ENCODE assay signal across 8 cellular contexts in the genomic region with DNA sequence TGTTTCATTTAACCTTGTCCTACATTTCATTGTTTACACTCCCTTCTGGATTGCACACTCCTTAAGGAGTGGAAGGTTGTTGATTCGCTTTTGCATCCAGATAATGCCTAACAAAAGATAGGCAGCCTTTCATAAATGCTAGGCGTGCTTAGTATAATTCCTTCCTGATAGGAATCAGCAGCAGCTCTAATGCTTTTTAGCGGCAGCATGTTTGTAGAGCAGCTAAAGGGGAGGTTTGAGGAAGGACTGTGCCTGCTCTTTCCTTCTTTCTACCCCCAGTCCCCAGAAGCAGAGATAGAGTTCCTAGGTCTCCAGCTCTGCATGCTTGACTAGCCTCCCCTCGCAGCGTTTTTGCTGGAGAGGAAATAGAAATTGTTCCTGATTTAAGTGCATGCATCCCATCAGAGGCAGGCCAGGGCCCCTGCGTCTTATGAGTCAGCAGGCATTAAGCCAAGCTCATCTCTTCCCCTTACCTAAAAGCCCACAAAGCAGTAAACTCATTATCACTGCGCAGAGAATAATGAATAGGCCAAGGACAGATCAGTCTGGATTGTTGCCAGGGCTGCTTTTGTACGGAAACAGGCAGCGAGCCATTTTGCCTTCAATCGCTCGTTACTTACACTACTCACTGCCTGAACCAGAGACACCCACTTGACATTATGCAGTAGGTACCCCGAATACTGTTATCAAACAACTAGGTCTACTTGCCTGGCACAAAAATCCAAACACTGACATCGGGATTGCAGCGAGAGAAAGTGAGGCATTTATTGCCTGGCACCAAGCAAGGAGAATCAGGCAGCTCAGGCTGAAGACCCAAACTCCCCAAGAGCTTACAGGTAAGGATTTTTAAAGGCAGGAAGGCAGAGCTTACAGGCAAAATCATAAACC. TPM values are rescaled to one million over a fixed set of nuclear protein-coding genes. Genes with fewer than 3 reads are reported as not detected.
DNase-seq lines count a peak whose midpoint lies in the region; ATAC-seq and TF ChIP-seq lines count a peak whose summit lies in the region.

No MANE protein-coding gene starts in this region.

- DNase-seq in DMS153 treated with DMSO at 0.1 percent for 48 hours (lab: John Stamatoyannopoulos, UW; ENCODE audit: unreplicated experiment) = peak; percentile 96
- DNase-seq in NCI-H146 (lab: John Stamatoyannopoulos, UW) = peak; percentile 79
- DNase-seq in T-helper 17 cell = no peak
- DNase-seq in right cardiac atrium = peak in 2 of 3 donors; percentile 24 to 62
- DNase-seq in testis = peak; percentile 81

- peaks cover 22% of the 10 kb centered on the region for H3K27me3 Mint-ChIP-seq in T-helper 17 cell

- H3K4me3 Mint-ChIP-seq in T-helper 17 cell = no peak overlapping the region

- H3K4me1 ChIP-seq in right cardiac atrium (ENCODE audit: control insufficient read depth, insufficient read depth, low read length) (peaks cover 2% of the 10 kb centered on the region), testis (peaks cover 49% of the 10 kb centered on the region)

- peaks cover 6% of the 10 kb centered on the region for H3K36me3 Mint-ChIP-seq in T-helper 17 cell (ENCODE audit: low read depth)

- peaks cover 9% of the 10 kb centered on the region for H3K4me1 Mint-ChIP-seq in T-helper 17 cell

- H3K27ac ChIP-seq in right cardiac atrium (ENCODE audit: low read length) = no peak overlapping the region
- H3K27ac ChIP-seq in testis = peak overlapping the region; percentile 39 to 73

- ATAC-seq in T-helper 17 cell (no peak), right cardiac atrium (peak; percentile 56 to 71), GM18907 (IDR thresholded peaks at IDR 0.05; ENCODE audit: unreplicated experiment) (no peak), GM18498 (IDR thresholded peaks at IDR 0.05; ENCODE audit: unreplicated experiment) (no peak), HG02642 (IDR thresholded peaks at IDR 0.05; ENCODE audit: poor library complexity, unreplicated experiment) (no peak)

- intact Hi-C loops in right cardiac atrium (cut with DNase I) = no loop called here
- intact Hi-C loops in testis (cut with DNase I; ENCODE audit: low total_unique reads) = no loop called here

- peak overlapping the region; percentile 41 for H3K27ac Mint-ChIP-seq in T-helper 17 cell

- no peaks in the 10 kb centered on the region for H3K36me3 ChIP-seq in testis (ENCODE audit: low read depth, missing control alignments)

- no peaks in the 10 kb centered on the region for H3K27me3 ChIP-seq in right cardiac atrium (ENCODE audit: control insufficient read depth, insufficient read depth)
- no peaks in the 10 kb centered on the region for H3K27me3 ChIP-seq in testis

- no peak for TF ChIP-seq CTCF in testis (IDR thresholded peaks at IDR 0.05)

- no peak overlapping the region for H3K4me3 ChIP-seq in right cardiac atrium (ENCODE audit: low read length)
- H3K4me3 ChIP-seq in testis = no peak overlapping the region

- WGBS in right cardiac atrium = 14% methylated on average over 14 of the region's 14 CpGs
- WGBS in testis, 2 donors = 19 to 22% methylated on average over 11 to 14 of the region's 14 CpGs

- no peak for TF ChIP-seq POLR2A in testis (IDR thresholded peaks at IDR 0.05)

- no peaks in the 10 kb centered on the region for H3K9me3 ChIP-seq in T-helper 17 cell (ENCODE audit: control insufficient read depth, low read length, poor library complexity, severe bottlenecking)
- no peaks in the 10 kb centered on the region for H3K9me3 ChIP-seq in right cardiac atrium (ENCODE audit: control insufficient read depth, low read length)
- no peaks in the 10 kb centered on the region for H3K9me3 ChIP-seq in testis

RNA-seq across cellular contexts. Expression of gene TBPL2, which starts 14.1 kb away (rescaled TPM):
- total RNA-seq in T-helper 17 cell (not detected), right cardiac atrium (not detected), testis (under 1 TPM in 1 of 2 donors, not detected in 1; 0.39 TPM)
- polyA plus RNA-seq in right cardiac atrium (not detected), testis (ENCODE audit: insufficient read depth, low read depth, low replicate concordance) (not detected)

RNA-seq across cellular contexts. Expression of gene ATG14, which starts 42.9 kb away (rescaled TPM):
- total RNA-seq in T-helper 17 cell (10 to 100 TPM; 16.3 to 21.7 TPM), right cardiac atrium (10 to 100 TPM in 3 of 4 donors, 1 to 10 TPM in 1; 8.0 to 12.9 (median 10.9) TPM), testis (10 to 100 TPM; 23.5 to 28.4 TPM)
- polyA plus RNA-seq in right cardiac atrium (6.7 TPM), testis (ENCODE audit: insufficient read depth, low read depth, low replicate concordance) (18.0 TPM)

Comparison
In these comparisons a context has a peak if more than half of its experiments do, and no peak if none do; other contexts are left out.
1. DNase-seq: peak in DMS153 treated with DMSO at 0.1 percent for 48 hours (single experiment), NCI-H146 (single experiment), right cardiac atrium (2 of 3) and testis (single experiment); none in T-helper 17 cell (0 of 3).
2. ATAC-seq: peak in right cardiac atrium (2 of 2); none in T-helper 17 cell (single experiment), GM18907 (single experiment), GM18498 (single experiment) and HG02642 (single experiment).